In the genomic region with DNA sequence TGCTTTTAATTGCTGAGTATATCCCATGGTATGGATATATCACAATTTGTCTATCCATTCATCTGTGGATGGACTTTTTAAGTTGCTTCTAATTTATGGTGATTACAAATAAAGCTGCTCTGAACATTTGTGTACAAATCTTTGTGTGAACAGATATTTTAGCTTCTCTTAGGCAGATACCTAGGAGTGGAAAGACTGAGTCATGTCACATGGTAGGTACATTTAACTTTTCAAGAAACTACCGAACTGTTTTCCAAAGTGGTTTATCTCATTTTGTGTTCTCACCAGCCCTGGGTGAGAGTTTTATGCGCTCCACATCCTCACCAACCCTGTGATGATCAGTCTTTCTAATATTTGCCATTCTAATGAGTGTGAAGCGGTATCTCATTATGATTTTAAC, we compare ENCODE assay signal across 16 cellular contexts. TPM values are rescaled to one million over a fixed set of nuclear protein-coding genes. Genes with fewer than 3 reads are reported as not detected.
DNase-seq lines count a peak whose midpoint lies in the region; TF ChIP-seq lines count a peak whose summit lies in the region.
"Had no signal": no experiment of that assay in that cellular context is flagged by ENCODE, and none has a peak within 500 bp of the region (broad histone marks: within the 10 kb centered on the region; RNA-seq: fewer than 3 reads in every experiment).

No MANE protein-coding gene starts in this region.

- no peaks in the 10 kb centered on the region for H3K27me3 ChIP-seq in testis
- H3K27me3 ChIP-seq: BLaER1 treated with 17β-estradiol and CSF1 and Interleukin-3, amounts not matched to agents 10 nM and 100 nM had no signal

- no peak for TF ChIP-seq POLR2A in testis (IDR thresholded peaks at IDR 0.05)

- H3K36me3 ChIP-seq in testis (ENCODE audit: low read depth, missing control alignments) = no peaks in the 10 kb centered on the region
- H3K36me3 ChIP-seq: BLaER1 treated with 17β-estradiol and CSF1 and Interleukin-3, amounts not matched to agents 10 nM and 100 nM had no signal

- intact Hi-C loops in activated CD4-positive, alpha-beta memory T cell treated with anti-CD3 and anti-CD28 coated beads for 36 hours (cut with micrococcal nuclease) = no loop called here
- intact Hi-C loops in testis (cut with DNase I; ENCODE audit: low total_unique reads) = no loop called here

- no peak for DNase-seq in activated CD4-positive, alpha-beta memory T cell treated with anti-CD3 and anti-CD28 coated beads for 36 hours
- DNase-seq in activated CD4-positive, alpha-beta memory T cell treated with anti-CD3 and anti-CD28 coated beads, Interleukin-2, amount 10 ng/mL, durations not matched to agents 7 days and 5 days = no peak
- DNase-seq in M059J (ENCODE audit: low read depth) = peak; percentile 33
- peak; percentile 35 for DNase-seq in OCI-M1 (lab: John Stamatoyannopoulos, UW)
- DNase-seq in choroid plexus epithelial cell (ENCODE audit: low read depth) = peak; percentile 42
- DNase-seq in testis = no peak
- DNase-seq in T1000 (lab: John Stamatoyannopoulos, UW) = no peak
- no peak for DNase-seq in globus pallidus (ENCODE audit: low spot score)
- DNase-seq: ACHN; CD4-positive, CD25-positive, alpha-beta regulatory T cell; DMS53; GF-D8; HCEC 1CT; HFFc6 had no signal

- POLR2A ChIA-PET in activated CD4-positive, alpha-beta memory T cell treated with anti-CD3 and anti-CD28 coated beads for 36 hours (lab: Charles Lee) = interaction anchor here (1.5 kb wide), 1 partner anchor 15 kb away, joined by 3 read pairs; no protein-coding TSS in a partner anchor
- POLR2A ChIA-PET in activated CD4-positive, alpha-beta memory T cell treated with anti-CD3 and anti-CD28 coated beads, Interleukin-2, amount 10 ng/mL, durations not matched to agents 7 days and 5 days (lab: Charles Lee) = no interaction called here

- peak overlapping the region; percentile 25 for H3K27ac Mint-ChIP-seq in activated CD4-positive, alpha-beta memory T cell treated with anti-CD3 and anti-CD28 coated beads for 36 hours
- H3K27ac Mint-ChIP-seq in activated CD4-positive, alpha-beta memory T cell treated with anti-CD3 and anti-CD28 coated beads, Interleukin-2, amount 10 ng/mL, durations not matched to agents 7 days and 5 days = no peak overlapping the region
- H3K27ac Mint-ChIP-seq: CD4-positive, CD25-positive, alpha-beta regulatory T cell; HFFc6 had no signal

- H3K36me3 Mint-ChIP-seq in activated CD4-positive, alpha-beta memory T cell treated with anti-CD3 and anti-CD28 coated beads for 36 hours = peaks cover 8% of the 10 kb centered on the region
- no peaks in the 10 kb centered on the region for H3K36me3 Mint-ChIP-seq in activated CD4-positive, alpha-beta memory T cell treated with anti-CD3 and anti-CD28 coated beads, Interleukin-2, amount 10 ng/mL, durations not matched to agents 7 days and 5 days (ENCODE audit: low read depth)
- H3K36me3 Mint-ChIP-seq: CD4-positive, CD25-positive, alpha-beta regulatory T cell had no signal

- no peaks in the 10 kb centered on the region for H3K27me3 Mint-ChIP-seq in activated CD4-positive, alpha-beta memory T cell treated with anti-CD3 and anti-CD28 coated beads for 36 hours
- H3K27me3 Mint-ChIP-seq in activated CD4-positive, alpha-beta memory T cell treated with anti-CD3 and anti-CD28 coated beads, Interleukin-2, amount 10 ng/mL, durations not matched to agents 7 days and 5 days = peaks cover 22% of the 10 kb centered on the region

- H3K4me3 Mint-ChIP-seq in activated CD4-positive, alpha-beta memory T cell treated with anti-CD3 and anti-CD28 coated beads for 36 hours = no peak overlapping the region
- H3K4me3 Mint-ChIP-seq in activated CD4-positive, alpha-beta memory T cell treated with anti-CD3 and anti-CD28 coated beads, Interleukin-2, amount 10 ng/mL, durations not matched to agents 7 days and 5 days = no peak overlapping the region
- H3K4me3 Mint-ChIP-seq: CD4-positive, CD25-positive, alpha-beta regulatory T cell; HFFc6 had no signal

- no peak overlapping the region for H3K27ac ChIP-seq in testis
- H3K27ac ChIP-seq: BLaER1 treated with 17β-estradiol and CSF1 and Interleukin-3, amounts not matched to agents 10 nM and 100 nM; HL-60 had no signal

- CTCF ChIA-PET in activated CD4-positive, alpha-beta memory T cell treated with anti-CD3 and anti-CD28 coated beads for 36 hours (lab: Charles Lee) = interaction anchor here (1.6 kb wide), 1 partner anchor 13 kb away, joined by 3 read pairs; no protein-coding TSS in a partner anchor
- CTCF ChIA-PET in activated CD4-positive, alpha-beta memory T cell treated with anti-CD3 and anti-CD28 coated beads, Interleukin-2, amount 10 ng/mL, durations not matched to agents 7 days and 5 days (lab: Charles Lee) = no interaction called here

- no peak overlapping the region for H3K4me3 ChIP-seq in choroid plexus epithelial cell (ENCODE audit: low read depth, low read length)
- H3K4me3 ChIP-seq in testis = no peak overlapping the region
- H3K4me3 ChIP-seq: BLaER1 treated with 17β-estradiol and CSF1 and Interleukin-3, amounts not matched to agents 10 nM and 100 nM had no signal

- WGBS in testis, 2 donors = 83 to 85% methylated on average over 3 of the region's 3 CpGs

- H3K9me3 ChIP-seq in testis = no peaks in the 10 kb centered on the region

- peaks cover 8% of the 10 kb centered on the region for H3K9me3 Mint-ChIP-seq in activated CD4-positive, alpha-beta memory T cell treated with anti-CD3 and anti-CD28 coated beads for 36 hours
- H3K9me3 Mint-ChIP-seq in activated CD4-positive, alpha-beta memory T cell treated with anti-CD3 and anti-CD28 coated beads, Interleukin-2, amount 10 ng/mL, durations not matched to agents 7 days and 5 days = peaks cover 7% of the 10 kb centered on the region

- peaks cover 34% of the 10 kb centered on the region for H3K4me1 Mint-ChIP-seq in activated CD4-positive, alpha-beta memory T cell treated with anti-CD3 and anti-CD28 coated beads for 36 hours (ENCODE audit: low read depth)
- peaks cover 10% of the 10 kb centered on the region for H3K4me1 Mint-ChIP-seq in activated CD4-positive, alpha-beta memory T cell treated with anti-CD3 and anti-CD28 coated beads, Interleukin-2, amount 10 ng/mL, durations not matched to agents 7 days and 5 days

- TF ChIP-seq CTCF in choroid plexus epithelial cell (conservative IDR thresholded peaks at IDR 0.05; ENCODE audit: low read depth, low read length) (no peak), testis (IDR thresholded peaks at IDR 0.05) (no peak)

- no peaks in the 10 kb centered on the region for H3K4me1 ChIP-seq in testis

RNA-seq across cellular contexts. Expression of a gene that starts 31.0 kb away (rescaled TPM):
- total RNA-seq in activated CD4-positive, alpha-beta memory T cell treated with anti-CD3 and anti-CD28 coated beads for 36 hours = 10 to 100 TPM; 42.5 to 45.3 TPM
- 10 to 100 TPM; 88.7 to 89.5 TPM for total RNA-seq in activated CD4-positive, alpha-beta memory T cell treated with anti-CD3 and anti-CD28 coated beads, Interleukin-2, amount 10 ng/mL, durations not matched to agents 7 days and 5 days
- 104 and 156 TPM in 2 replicates for total RNA-seq in M059J (2014; rRNA removed; shearing (Covaris generic))
- total RNA-seq in testis = 10 to 100 TPM; 31.6 to 37.2 TPM
- polyA plus RNA-seq in testis (ENCODE audit: insufficient read depth, low read depth, low replicate concordance) = 39.9 TPM

Comparison
In these comparisons a context has a peak if more than half of its experiments do, and no peak if none do; other contexts are left out.
1. DNase-seq: peak in M059J (single experiment), OCI-M1 (single experiment) and choroid plexus epithelial cell (single experiment); none in activated CD4-positive, alpha-beta memory T cell treated with anti-CD3 and anti-CD28 coated beads for 36 hours (single experiment), activated CD4-positive, alpha-beta memory T cell treated with anti-CD3 and anti-CD28 coated beads, Interleukin-2, amount 10 ng/mL, durations not matched to agents 7 days and 5 days (single experiment), testis (single experiment), T1000 (single experiment) and globus pallidus (single experiment).